ENCODE assay signal across 23 cellular contexts in the genomic region with DNA sequence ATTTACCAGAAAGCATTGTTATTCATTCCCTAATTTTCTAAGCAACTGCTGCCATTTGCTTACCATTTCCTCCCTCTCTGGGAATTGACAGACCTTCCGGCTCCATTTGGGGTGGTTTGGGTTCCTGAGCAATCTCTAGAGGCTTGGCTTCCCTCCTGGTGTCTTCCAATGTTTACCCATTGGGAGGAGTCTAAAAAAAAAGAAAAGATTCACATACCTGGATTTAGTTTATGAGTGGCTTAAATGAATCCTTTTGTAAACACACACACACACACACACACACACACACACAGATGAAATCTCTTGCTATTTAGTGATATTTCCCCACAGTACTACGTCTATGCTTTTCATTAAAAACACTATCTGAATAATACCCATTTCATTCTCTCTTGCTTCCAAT.
DNase-seq lines count a peak whose midpoint lies in the region; ATAC-seq and TF ChIP-seq lines count a peak whose summit lies in the region.
"Had no signal": no experiment of that assay in that cellular context is flagged by ENCODE, and none has a peak within 500 bp of the region (broad histone marks: within the 10 kb centered on the region; RNA-seq: fewer than 3 reads in every experiment).

No MANE protein-coding gene starts in this region.

- no peak overlapping the region for H3K9ac ChIP-seq in parathyroid adenoma
- H3K9ac ChIP-seq: BLaER1 had no signal

- no peak overlapping the region for H3K27ac ChIP-seq in parathyroid adenoma
- H3K27ac ChIP-seq: BLaER1, foreskin keratinocyte, skin epidermis had no signal

- ATAC-seq in HG02870 (IDR thresholded peaks at IDR 0.05; ENCODE audit: unreplicated experiment), result no peak
- ATAC-seq: foreskin keratinocyte; naive thymus-derived CD8-positive, alpha-beta T cell; stimulated activated naive CD8-positive, alpha-beta T cell treated with anti-CD3 and anti-CD28 coated beads, Interleukin-15, amount 100 ng/mL, for 72 hours had no signal

- H3K4me2 ChIP-seq in parathyroid adenoma (ENCODE audit: low read length), result no peak overlapping the region
- H3K4me2 ChIP-seq: BLaER1 had no signal

- no peaks in the 10 kb centered on the region for H3K79me2 ChIP-seq in parathyroid adenoma

- H3K9me3 ChIP-seq in parathyroid adenoma (ENCODE audit: control insufficient read depth, low read length), result no peaks in the 10 kb centered on the region
- H3K9me3 ChIP-seq: BLaER1 had no signal

- H2AFZ ChIP-seq in parathyroid adenoma, result peak overlapping the region; percentile 54

- H3K4me1 ChIP-seq in parathyroid adenoma, result peaks cover 5% of the 10 kb centered on the region
- H3K4me1 ChIP-seq: BLaER1 had no signal

- no peaks in the 10 kb centered on the region for H3K36me3 ChIP-seq in parathyroid adenoma (ENCODE audit: control insufficient read depth, insufficient read depth, low read length)
- H3K36me3 ChIP-seq: BLaER1 had no signal

- DNase-seq in NCI-H1417 (lab: John Stamatoyannopoulos, UW) (peak; percentile 30 to 82 (median 64)), NCI-H1417 treated with DMSO at 0.1 percent for 48 hours (lab: John Stamatoyannopoulos, UW) (no peak), NCI-H187 (lab: John Stamatoyannopoulos, UW) (peak; percentile 41 to 45), NCI-H774 (lab: John Stamatoyannopoulos, UW) (peak; percentile 82), 8988T (no peak), GM19240 (ENCODE audit: insufficient read length, low spot score) (no peak)
- DNase-seq: activated CD4-positive, alpha-beta T cell treated with anti-CD3 and anti-CD28 coated beads for 48 hours; activated gamma-delta T cell; caudate nucleus; foreskin keratinocyte; HFFc6; mesendoderm; naive thymus-derived CD8-positive, alpha-beta T cell; NCI-H446 treated with DMSO at 0.1 percent for 48 hours; posterior cingulate gyrus; stimulated activated CD4-positive, alpha-beta T cell treated with anti-CD3 and anti-CD28 coated beads, Interleukin-2, amount 100 ng/mL, for 48 hours; stimulated activated naive CD8-positive, alpha-beta T cell treated with anti-CD3 and anti-CD28 coated beads, Interleukin-15, amount 100 ng/mL, for 72 hours; SW 1271; trophoblast cell had no signal

- no peak for TF ChIP-seq CTCF in parathyroid adenoma (IDR thresholded peaks at IDR 0.05)

- no peak overlapping the region for H3K4me3 ChIP-seq in parathyroid adenoma (ENCODE audit: low read depth, low read length)
- H3K4me3 ChIP-seq: BLaER1, skin epidermis had no signal

- H3K27me3 ChIP-seq in parathyroid adenoma (ENCODE audit: control insufficient read depth, insufficient read depth, low read length), result no peaks in the 10 kb centered on the region
- H3K27me3 ChIP-seq: BLaER1, foreskin keratinocyte had no signal

Comparison
In these comparisons a context has a peak if more than half of its experiments do, and no peak if none do; other contexts are left out.
1. DNase-seq: peak in NCI-H1417 (3 of 3), NCI-H187 (2 of 2) and NCI-H774 (single experiment); none in NCI-H1417 treated with DMSO at 0.1 percent for 48 hours (single experiment), 8988T (single experiment) and GM19240 (single experiment).